1 cellular context compared by ENCODE assay signal in genomic region chr11:59510917-59511589, GRCh38.
TF ChIP-seq lines count a peak whose summit lies in the region.

Gene OR4D9 (plus strand): TSS chr11:59511539. CDS start chr11:59514913, 3,374 bp downstream.

TF ChIP-seq in K562, 482 proteins besides CTCF, POLR2A, EP300 and RAD21 (continued from another document):
- TF ChIP-seq ZFP1 (CRISPR knock-in tag; IDR thresholded peaks at IDR 0.05) = no peak
- TF ChIP-seq ZBTB8A (IDR thresholded peaks at IDR 0.05; ENCODE audit: partially characterized antibody) = no peak
- no peak for TF ChIP-seq IRF1 (CRISPR knock-in tag; IDR thresholded peaks at IDR 0.05; ENCODE audit: borderline replicate concordance)
- TF ChIP-seq ATF4 (CRISPR knock-in tag; IDR thresholded peaks at IDR 0.05) = no peak
- no peak for TF ChIP-seq PKNOX1 (IDR thresholded peaks at IDR 0.05)
- TF ChIP-seq BCOR (IDR thresholded peaks at IDR 0.05) = no peak
- no peak for TF ChIP-seq ZBTB7A (IDR thresholded peaks at IDR 0.05; ENCODE audit: borderline replicate concordance, control insufficient read depth, low read depth, low read length)
- no peak for TF ChIP-seq CREB1 (IDR thresholded peaks at IDR 0.05)
- no peak for TF ChIP-seq CREB1 (CRISPR knock-in tag; IDR thresholded peaks at IDR 0.05)
- no peak for TF ChIP-seq RFX5 (IDR thresholded peaks at IDR 0.05; ENCODE audit: low read depth, low read length)
- TF ChIP-seq ZBTB33 (CRISPR knock-in tag; IDR thresholded peaks at IDR 0.05) = no peak
- TF ChIP-seq ZFX (CRISPR knock-in tag; IDR thresholded peaks at IDR 0.05) = no peak
- TF ChIP-seq NFE2L1 (tag; IDR thresholded peaks at IDR 0.05; ENCODE audit: borderline replicate concordance, low read depth) = peak; percentile 18; the same call in 1 of the 2 replicates
- no peak for TF ChIP-seq HNRNPK (IDR thresholded peaks at IDR 0.05; ENCODE audit: low read depth, low read length, poor library complexity, severe bottlenecking)
- TF ChIP-seq ZNF639 (CRISPR knock-in tag; conservative IDR thresholded peaks at IDR 0.05 in 1 of 2, IDR thresholded peaks at IDR 0.05 in 1 of 2) = no peak
- TF ChIP-seq TCF15 (CRISPR knock-in tag; IDR thresholded peaks at IDR 0.05) = no peak
- no peak for TF ChIP-seq GATAD2A (IDR thresholded peaks at IDR 0.05)
- TF ChIP-seq SMARCA5 (IDR thresholded peaks at IDR 0.05) = no peak
- peak; percentile 77 for TF ChIP-seq NFE2 (IDR thresholded peaks at IDR 0.05; ENCODE audit: low read depth)
- TF ChIP-seq ETV1 (tag; conservative IDR thresholded peaks at IDR 0.05; ENCODE audit: low read depth) = peak; percentile 54; the same call in 1 of the 2 replicates
- no peak for TF ChIP-seq MTA3 (IDR thresholded peaks at IDR 0.05; ENCODE audit: borderline replicate concordance)
